26 cellular contexts compared by ENCODE assay signal in the genomic region with DNA sequence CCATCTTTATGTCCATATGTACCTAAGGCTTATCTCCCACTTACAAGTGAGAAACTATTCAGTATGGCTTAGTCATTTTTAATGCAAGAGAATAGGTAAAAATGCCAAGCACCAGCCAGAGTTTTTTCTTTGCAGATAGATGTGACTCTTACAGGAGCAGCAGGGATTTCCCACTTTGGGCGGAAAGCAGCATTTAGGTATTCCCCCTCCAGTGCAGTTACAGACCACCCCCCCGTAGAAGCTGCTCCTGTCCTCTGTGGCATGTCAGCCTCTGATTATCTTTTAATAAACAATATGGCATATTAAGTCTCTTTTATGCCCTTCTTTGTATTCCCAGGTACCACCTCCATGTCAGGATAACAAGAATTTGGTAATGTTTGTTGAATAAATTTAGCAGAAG. TPM values are rescaled to one million over a fixed set of nuclear protein-coding genes. Genes with fewer than 3 reads are reported as not detected.
DNase-seq lines count a peak whose midpoint lies in the region; ATAC-seq and TF ChIP-seq lines count a peak whose summit lies in the region.
"Had no signal": no experiment of that assay in that cellular context is flagged by ENCODE, and none has a peak within 500 bp of the region (broad histone marks: within the 10 kb centered on the region; RNA-seq: fewer than 3 reads in every experiment).

No MANE protein-coding gene starts in this region.

- peak; percentile 52 for DNase-seq in GM12865 (ENCODE audit: low read depth)
- peak; percentile 37 for DNase-seq in GM13977 (ENCODE audit: low spot score)
- peak; percentile 39 to 51 for DNase-seq in NCI-H524 (lab: John Stamatoyannopoulos, UW)
- no peak for DNase-seq in ureter (ENCODE audit: low spot score)
- DNase-seq: AML-193; CD4-positive, alpha-beta T cell; DMS79; EL; GDM1; Kasumi-1; NCI-H1092 treated with DMSO at 0.1 percent for 48 hours; NCI-H1436; NCI-H187; NCI-H2081 treated with DMSO at 0.1 percent for 48 hours; NCI-H2171; NCI-H226; NCI-H510A treated with DMSO at 0.1 percent for 48 hours; NCI-H774; PC-3; SJCRH30 had no signal

- no peak overlapping the region for H3K4me3 ChIP-seq in GM12865 (ENCODE audit: low read depth, low read length)
- H3K4me3 ChIP-seq: A549; BLaER1 treated with 17β-estradiol and CSF1 and Interleukin-3, amounts not matched to agents 10 nM and 100 nM; SJCRH30 had no signal

- H3K4me3 Mint-ChIP-seq in stimulated activated memory B cell treated with anti-CD40 and anti-IgM and Interleukin-4, amounts not matched to agents 10 μg/mL and 1 μg/mL and 100 μg/mL, for 72 hours = no peak overlapping the region
- H3K4me3 Mint-ChIP-seq: CD4-positive, alpha-beta T cell had no signal

- in situ Hi-C loops in GM13977 (cut with MboI; ENCODE audit: low pct_unique_long_range_greater_than_20kb, low sequenced_read_pairs, unreplicated experiment) = no loop called here

- H3K36me3 Mint-ChIP-seq in stimulated activated memory B cell treated with anti-CD40 and anti-IgM and Interleukin-4, amounts not matched to agents 10 μg/mL and 1 μg/mL and 100 μg/mL, for 72 hours = no peaks in the 10 kb centered on the region

- no peak for TF ChIP-seq CTCF in GM12865 (IDR thresholded peaks at IDR 0.05; ENCODE audit: insufficient read depth, low read depth, low read length, missing control alignments)
- no peak for TF ChIP-seq CTCF in GM13977 (IDR thresholded peaks at IDR 0.05; ENCODE audit: extremely low read depth, insufficient read depth, missing control alignments)

- H3K27ac Mint-ChIP-seq in stimulated activated memory B cell treated with anti-CD40 and anti-IgM and Interleukin-4, amounts not matched to agents 10 μg/mL and 1 μg/mL and 100 μg/mL, for 72 hours = peak overlapping the region; percentile 46
- H3K27ac Mint-ChIP-seq: CD4-positive, alpha-beta T cell had no signal

- H3K4me1 Mint-ChIP-seq in stimulated activated memory B cell treated with anti-CD40 and anti-IgM and Interleukin-4, amounts not matched to agents 10 μg/mL and 1 μg/mL and 100 μg/mL, for 72 hours = peaks cover 9% of the 10 kb centered on the region

- H3K9me3 Mint-ChIP-seq in stimulated activated memory B cell treated with anti-CD40 and anti-IgM and Interleukin-4, amounts not matched to agents 10 μg/mL and 1 μg/mL and 100 μg/mL, for 72 hours = no peaks in the 10 kb centered on the region
- H3K9me3 Mint-ChIP-seq: CD4-positive, alpha-beta T cell had no signal

- peak; percentile 66 for ATAC-seq in stimulated activated memory B cell treated with anti-CD40 and anti-IgM and Interleukin-4, amounts not matched to agents 10 μg/mL and 1 μg/mL and 100 μg/mL, for 72 hours
- no peak for ATAC-seq in HG02970 (IDR thresholded peaks at IDR 0.05; ENCODE audit: low FRiP score, unreplicated experiment)
- ATAC-seq in HG02678 (IDR thresholded peaks at IDR 0.05; ENCODE audit: unreplicated experiment) = no peak
- ATAC-seq: A549, PC-3, Right ventricle myocardium inferior had no signal

- H3K27me3 Mint-ChIP-seq in stimulated activated memory B cell treated with anti-CD40 and anti-IgM and Interleukin-4, amounts not matched to agents 10 μg/mL and 1 μg/mL and 100 μg/mL, for 72 hours = no peaks in the 10 kb centered on the region
- H3K27me3 Mint-ChIP-seq: CD4-positive, alpha-beta T cell had no signal

RNA-seq across cellular contexts. Expression of a gene that starts 24.7 kb away (rescaled TPM):
- 24.4 TPM for total RNA-seq in ureter
